17 cellular contexts compared by ENCODE assay signal in genomic region chr13:48317511-48317981, GRCh38. TPM values are rescaled to one million over a fixed set of nuclear protein-coding genes. Genes with fewer than 3 reads are reported as not detected.
DNase-seq lines count a peak whose midpoint lies in the region; ATAC-seq and TF ChIP-seq lines count a peak whose summit lies in the region.
"Had no signal": no experiment of that assay in that cellular context is flagged by ENCODE, and none has a peak within 500 bp of the region (broad histone marks: within the 10 kb centered on the region; RNA-seq: fewer than 3 reads in every experiment).

No MANE protein-coding gene starts in this region.

- TF ChIP-seq RAD21 in SK-N-SH (IDR thresholded peaks at IDR 0.05; ENCODE audit: low read length), result no peak

- WGBS in SK-N-SH (ENCODE audit: low lambda C conversion rate), result 90% methylated on average over 16 of the region's 23 CpGs

- no peak overlapping the region for H3K4me3 ChIP-seq in SK-N-SH (ENCODE audit: low read depth in 2 of 2, low read length in 1 of 2)

- peak overlapping the region; percentile 94 for H3K4me3 Mint-ChIP-seq in natural killer cell treated with Interleukin-12 subunit alpha and Interleukin-12 subunit beta and Interleukin-15 and Interleukin-18, amount 100 ng/mL, for 72 hours
- H3K4me3 Mint-ChIP-seq: type B pancreatic cell had no signal

- no peak overlapping the region for H3K9ac ChIP-seq in SK-N-SH

- H4K20me1 ChIP-seq in SK-N-SH (ENCODE audit: insufficient read depth), result no peaks in the 10 kb centered on the region

- H3K27me3 ChIP-seq in SK-N-SH (ENCODE audit: insufficient read depth), result no peaks in the 10 kb centered on the region

- H3K27ac ChIP-seq in SK-N-SH (ENCODE audit: low read depth in 2 of 2, low read length in 1 of 2), result no peak overlapping the region
- H3K27ac ChIP-seq: neutrophil had no signal

- H3K9me3 Mint-ChIP-seq in natural killer cell treated with Interleukin-12 subunit alpha and Interleukin-12 subunit beta and Interleukin-15 and Interleukin-18, amount 100 ng/mL, for 72 hours, result peaks cover 7% of the 10 kb centered on the region
- H3K9me3 Mint-ChIP-seq: type B pancreatic cell had no signal

- no peaks in the 10 kb centered on the region for H3F3A ChIP-seq in SK-N-SH (replicated peaks; ENCODE audit: insufficient read depth)

- H3K4me1 ChIP-seq in SK-N-SH (ENCODE audit: control insufficient read depth in 1 of 2, insufficient read depth in 2 of 2, low read depth in 1 of 2, low read length in 1 of 2), result no peaks in the 10 kb centered on the region

- H3K27me3 Mint-ChIP-seq in natural killer cell treated with Interleukin-12 subunit alpha and Interleukin-12 subunit beta and Interleukin-15 and Interleukin-18, amount 100 ng/mL, for 72 hours, result no peaks in the 10 kb centered on the region
- H3K27me3 Mint-ChIP-seq: type B pancreatic cell had no signal

- H3K36me3 Mint-ChIP-seq in natural killer cell treated with Interleukin-12 subunit alpha and Interleukin-12 subunit beta and Interleukin-15 and Interleukin-18, amount 100 ng/mL, for 72 hours, result peaks cover 20% of the 10 kb centered on the region

- H3K9me2 ChIP-seq in SK-N-SH, result no peaks in the 10 kb centered on the region

- no peak for TF ChIP-seq EP300 in SK-N-SH (IDR thresholded peaks at IDR 0.05; ENCODE audit: borderline replicate concordance in 1 of 2, low read depth in 1 of 2, low read length in 1 of 2)

- DNase-seq in Right ventricle myocardium inferior (ENCODE audit: missing footprints) (no peak), cardiac septum (ENCODE audit: low spot score) (no peak), COLO668 (lab: John Stamatoyannopoulos, UW; ENCODE audit: unreplicated experiment) (no peak), germinal center (ENCODE audit: low spot score) (no peak), SK-N-SH (no peak)
- DNase-seq in natural killer cell treated with Interleukin-12 subunit alpha and Interleukin-12 subunit beta and Interleukin-15 and Interleukin-18, amount 100 ng/mL, for 72 hours (ENCODE audit: low spot score), result no peak
- no peak for DNase-seq in NK-92 treated with Interleukin-12 subunit alpha and Interleukin-12 subunit beta, amount 100 ng/mL, for 24 hours (lab: John Stamatoyannopoulos, UW)
- DNase-seq: activated CD8-positive, alpha-beta memory T cell treated with anti-CD3 and anti-CD28 coated beads, Interleukin-2, amount 50 U/mL, for 4 hours; Calu3; cerebellar nuclear complex; GDM1; NCI-H1105; stimulated activated CD4-positive, alpha-beta T cell treated with anti-CD3 and anti-CD28 coated beads, Interleukin-4, amount 100 ng/mL, for 1 hour; T-helper 1 cell had no signal

- CTCF ChIA-PET in SK-N-SH (lab: Yijun Ruan, JAX), result no interaction called here

- intact Hi-C loops in Right ventricle myocardium inferior (cut with DNase I) (no loop called here), cardiac septum (cut with DNase I) (no loop called here)

- H3K27ac Mint-ChIP-seq in natural killer cell treated with Interleukin-12 subunit alpha and Interleukin-12 subunit beta and Interleukin-15 and Interleukin-18, amount 100 ng/mL, for 72 hours, result peak overlapping the region; percentile 69 to 70
- H3K27ac Mint-ChIP-seq: type B pancreatic cell had no signal

- H2AFZ ChIP-seq in SK-N-SH (ENCODE audit: low read depth), result no peak overlapping the region

- H3K79me2 ChIP-seq in SK-N-SH (ENCODE audit: insufficient read depth), result peaks cover 58% of the 10 kb centered on the region

- peaks cover 13 to 27% of the 10 kb centered on the region in 2 experiments for H3K36me3 ChIP-seq in SK-N-SH (replicated peaks in 1 of 2; ENCODE audit: control insufficient read depth in 1 of 2, insufficient read depth in 2 of 2, low read length in 1 of 2)

- H3K9me3 ChIP-seq in SK-N-SH, result peaks cover 10% of the 10 kb centered on the region; the same call in 1 of the 2 replicates
- H3K9me3 ChIP-seq: neutrophil had no signal

- no peak overlapping the region for H3K4me2 ChIP-seq in SK-N-SH

- no peak for TF ChIP-seq CTCF in SK-N-SH (IDR thresholded peaks at IDR 0.05)

- POLR2A ChIA-PET in SK-N-SH (lab: Yijun Ruan, JAX), result no interaction called here

- peak; percentile 29 for ATAC-seq in Right ventricle myocardium inferior
- ATAC-seq in esophagus mucosa, result peak; percentile 14
- no peak for ATAC-seq in natural killer cell treated with Interleukin-12 subunit alpha and Interleukin-12 subunit beta and Interleukin-15 and Interleukin-18, amount 100 ng/mL, for 72 hours

- H3K4me1 Mint-ChIP-seq in natural killer cell treated with Interleukin-12 subunit alpha and Interleukin-12 subunit beta and Interleukin-15 and Interleukin-18, amount 100 ng/mL, for 72 hours (ENCODE audit: low read depth in 2 of 2), result peaks cover 39 to 52% of the 10 kb centered on the region in 2 donors

TF ChIP-seq in SK-N-SH, 30 proteins besides CTCF, POLR2A, EP300 and RAD21:
- no peak for TF ChIP-seq ZBTB33 (IDR thresholded peaks at IDR 0.05; ENCODE audit: borderline replicate concordance, low read depth)

RNA-seq across cellular contexts. Expression of gene RB1, which starts 14.0 kb away (rescaled TPM):
- total RNA-seq in Right ventricle myocardium inferior (27.7 TPM), cardiac septum (27.6 TPM), esophagus mucosa (36.1 TPM)
- total RNA-seq in natural killer cell treated with Interleukin-12 subunit alpha and Interleukin-12 subunit beta and Interleukin-15 and Interleukin-18, amount 100 ng/mL, for 72 hours, result 10 to 100 TPM; 36.0 to 40.3 TPM
- polyA plus RNA-seq in SK-N-SH (2012; rRNA removed), result 11.5 and 13.0 TPM in 2 replicates
- polyA plus RNA-seq in SK-N-SH (2012; cell fraction: cytosol; rRNA removed), result 18.5 and 26.3 TPM in 2 replicates
- 5.8 and 12.2 TPM in 2 replicates for polyA plus RNA-seq in SK-N-SH (2012; cell fraction: nucleus; rRNA removed)

Comparison
In these comparisons a context has a peak if more than half of its experiments do, and no peak if none do; other contexts are left out.
1. ATAC-seq: peak in Right ventricle myocardium inferior (single experiment) and esophagus mucosa (single experiment); none in natural killer cell treated with Interleukin-12 subunit alpha and Interleukin-12 subunit beta and Interleukin-15 and Interleukin-18, amount 100 ng/mL, for 72 hours (0 of 2).